ENCODE assay signal across 21 cellular contexts in genomic region chr2:30288576-30288975, GRCh38. TPM values are rescaled to one million over a fixed set of nuclear protein-coding genes. Genes with fewer than 3 reads are reported as not detected.
A peak's percentile ranks its signal among the peaks of the same experiment; 100 is the strongest.
DNase-seq lines count a peak whose midpoint lies in the region; ATAC-seq and TF ChIP-seq lines count a peak whose summit lies in the region.
"Had no signal": no experiment of that assay in that cellular context is flagged by ENCODE, and none has a peak within 500 bp of the region (broad histone marks: within the 10 kb centered on the region; RNA-seq: fewer than 3 reads in every experiment).

No MANE protein-coding gene starts in this region.

- H3K9me3 ChIP-seq in GM23248 (ENCODE audit: low read depth) (no peaks in the 10 kb centered on the region), vagina (no peaks in the 10 kb centered on the region)
- H3K9me3 ChIP-seq: neutrophil had no signal

- no peak overlapping the region for H3K4me3 ChIP-seq in GM23248
- H3K4me3 ChIP-seq in vagina = no peak overlapping the region

- peak overlapping the region; percentile 17; the same call in 1 of the 2 replicates for H2AFZ ChIP-seq in GM23248

- CTCF ChIA-PET in activated B cell treated with CpG ODN at 0.5 μM for 24 hours (lab: Charles Lee) = interaction anchor here (0.7 to 2.3 kb wide), 5 partner anchors 10 to 80 kb away, joined by 3 to 13 read pairs (median 5); no protein-coding TSS in a partner anchor

- ATAC-seq in activated B cell treated with CpG ODN at 0.5 μM for 24 hours (ENCODE audit: low read depth) (no peak), memory B cell (ENCODE audit: low read depth) (no peak), GM21515 (IDR thresholded peaks at IDR 0.05; ENCODE audit: unreplicated experiment) (no peak), HG02588 (IDR thresholded peaks at IDR 0.05; ENCODE audit: unreplicated experiment) (no peak)
- ATAC-seq: activated CD8-positive, alpha-beta memory T cell treated with anti-CD3 and anti-CD28 coated beads, Interleukin-2, amount 10 ng/mL, durations not matched to agents 7 days and 5 days; HCT116; stimulated activated effector memory CD8-positive, alpha-beta T cell treated with anti-CD3 and anti-CD28 coated beads, Interleukin-12 subunit alpha, Interleukin-12 subunit beta, amount 100 ng/mL, for 72 hours had no signal

- no peak overlapping the region for H3K9ac ChIP-seq in GM23248

- H3K4me2 ChIP-seq in GM23248 (ENCODE audit: unreplicated experiment) = no peak overlapping the region

- peak overlapping the region; percentile 83 for H3K4me3 Mint-ChIP-seq in activated B cell treated with CpG ODN at 0.5 μM for 24 hours
- peak overlapping the region; percentile 78 for H3K4me3 Mint-ChIP-seq in memory B cell
- H3K4me3 Mint-ChIP-seq: activated CD8-positive, alpha-beta memory T cell treated with anti-CD3 and anti-CD28 coated beads, Interleukin-2, amount 10 ng/mL, durations not matched to agents 7 days and 5 days; stimulated activated effector memory CD8-positive, alpha-beta T cell treated with anti-CD3 and anti-CD28 coated beads, Interleukin-12 subunit alpha, Interleukin-12 subunit beta, amount 100 ng/mL, for 72 hours had no signal

- TF ChIP-seq POLR2A in vagina (IDR thresholded peaks at IDR 0.05) = no peak

- H3K4me1 ChIP-seq in GM23248 (ENCODE audit: insufficient read depth) (peaks cover 11% of the 10 kb centered on the region), vagina (no peaks in the 10 kb centered on the region)

- H3K36me3 ChIP-seq in GM23248 (ENCODE audit: low read depth) (no peaks in the 10 kb centered on the region), vagina (no peaks in the 10 kb centered on the region)
- H3K36me3 ChIP-seq: neutrophil had no signal

- peak; percentile 47 for DNase-seq in AG08395 (ENCODE audit: low spot score)
- no peak for DNase-seq in GM23248
- no peak for DNase-seq in activated B cell treated with CpG ODN at 0.5 μM for 24 hours
- DNase-seq in memory B cell (ENCODE audit: low spot score in 2 of 2) = no peak
- DNase-seq in vagina (ENCODE audit: extremely low spot score in 2 of 2) = no peak
- no peak for DNase-seq in DMS79 (lab: John Stamatoyannopoulos, UW)
- DNase-seq: ACHN; activated CD8-positive, alpha-beta memory T cell treated with anti-CD3 and anti-CD28 coated beads, Interleukin-2, amount 10 ng/mL, durations not matched to agents 7 days and 5 days; mesenchymal stem cell; NCI-H1048; NCI-H524; retina; SHP77 treated with DMSO at 0.1 percent for 48 hours; T-helper 2 cell; trophoblast cell had no signal

- no peaks in the 10 kb centered on the region for H3K9me2 ChIP-seq in GM23248 (ENCODE audit: insufficient read depth)

- POLR2A ChIA-PET in activated B cell treated with CpG ODN at 0.5 μM for 24 hours (lab: Charles Lee) = interaction anchor here (0.6 to 6.9 kb wide), 18 partner anchors 9 to 148 kb away, joined by 3 to 102 read pairs (median 6); partner anchors contain the start of gene LBH

- H3K4me1 Mint-ChIP-seq in activated B cell treated with CpG ODN at 0.5 μM for 24 hours (peaks cover 92% of the 10 kb centered on the region), memory B cell (peaks cover 49% of the 10 kb centered on the region)

- 6 to 10% methylated on average over 1 of the region's 1 CpG for WGBS in GM23248 (ENCODE audit: low coverage in 1 of 2, low lambda C conversion rate in 2 of 2, missing lambda C conversion rate in 2 of 2), 2 experiments

- in situ Hi-C loops in GM23248 (cut with MboI) = no loop called here

- no peak overlapping the region for H3K27ac ChIP-seq in GM23248
- no peak overlapping the region for H3K27ac ChIP-seq in vagina
- H3K27ac ChIP-seq: HL-60, neutrophil had no signal

- H3K9me3 Mint-ChIP-seq in activated B cell treated with CpG ODN at 0.5 μM for 24 hours (no peaks in the 10 kb centered on the region), memory B cell (peaks cover 2% of the 10 kb centered on the region)
- H3K9me3 Mint-ChIP-seq: stimulated activated effector memory CD8-positive, alpha-beta T cell treated with anti-CD3 and anti-CD28 coated beads, Interleukin-12 subunit alpha, Interleukin-12 subunit beta, amount 100 ng/mL, for 72 hours had no signal

- H3K36me3 Mint-ChIP-seq in activated B cell treated with CpG ODN at 0.5 μM for 24 hours (ENCODE audit: low read depth) (no peaks in the 10 kb centered on the region), memory B cell (no peaks in the 10 kb centered on the region)
- H3K36me3 Mint-ChIP-seq: activated CD8-positive, alpha-beta memory T cell treated with anti-CD3 and anti-CD28 coated beads, Interleukin-2, amount 10 ng/mL, durations not matched to agents 7 days and 5 days; stimulated activated effector memory CD8-positive, alpha-beta T cell treated with anti-CD3 and anti-CD28 coated beads, Interleukin-12 subunit alpha, Interleukin-12 subunit beta, amount 100 ng/mL, for 72 hours had no signal

- intact Hi-C loops in activated B cell treated with CpG ODN at 0.5 μM for 24 hours (cut with micrococcal nuclease) = loop anchor here (1.0 to 5.0 kb wide), 5 partner anchors 10 to 149 kb away; partner anchors contain the start of gene LBH
- intact Hi-C loops in vagina (cut with DNase I) = no loop called here

- no peaks in the 10 kb centered on the region for H4K20me1 ChIP-seq in GM23248 (ENCODE audit: insufficient read depth)

- H3K27me3 Mint-ChIP-seq in activated B cell treated with CpG ODN at 0.5 μM for 24 hours = no peaks in the 10 kb centered on the region
- H3K27me3 Mint-ChIP-seq in memory B cell = no peaks in the 10 kb centered on the region
- H3K27me3 Mint-ChIP-seq: activated CD8-positive, alpha-beta memory T cell treated with anti-CD3 and anti-CD28 coated beads, Interleukin-2, amount 10 ng/mL, durations not matched to agents 7 days and 5 days had no signal

- peaks cover 5% of the 10 kb centered on the region; the same call in 1 of the 2 replicates for H3F3A ChIP-seq in GM23248 (ENCODE audit: insufficient read depth)

- TF ChIP-seq CTCF in activated B cell treated with CpG ODN at 0.5 μM for 24 hours (IDR thresholded peaks at IDR 0.05) = no peak
- TF ChIP-seq CTCF in vagina (IDR thresholded peaks at IDR 0.05) = peak in 1 of 3 experiments; percentile 6

- peak overlapping the region; percentile 92 for H3K27ac Mint-ChIP-seq in activated B cell treated with CpG ODN at 0.5 μM for 24 hours
- peak overlapping the region; percentile 78 for H3K27ac Mint-ChIP-seq in memory B cell
- H3K27ac Mint-ChIP-seq: activated CD8-positive, alpha-beta memory T cell treated with anti-CD3 and anti-CD28 coated beads, Interleukin-2, amount 10 ng/mL, durations not matched to agents 7 days and 5 days; stimulated activated effector memory CD8-positive, alpha-beta T cell treated with anti-CD3 and anti-CD28 coated beads, Interleukin-12 subunit alpha, Interleukin-12 subunit beta, amount 100 ng/mL, for 72 hours had no signal

- H3K79me2 ChIP-seq in GM23248 (ENCODE audit: insufficient read depth) = no peaks in the 10 kb centered on the region

- no peaks in the 10 kb centered on the region for H3K27me3 ChIP-seq in GM23248 (replicated peaks; ENCODE audit: insufficient read depth)
- H3K27me3 ChIP-seq in vagina = no peaks in the 10 kb centered on the region
- H3K27me3 ChIP-seq: neutrophil had no signal

RNA-seq across cellular contexts. Expression of gene LBH, which starts 57.2 kb away (rescaled TPM):
- total RNA-seq in GM23248 (2014; rRNA removed; shearing (Covaris generic)) = 189 and 285 TPM in 2 replicates
- polyA plus RNA-seq in GM23248 (2016; fragmentation: Nextera tagmentation; extraction: Ambion mirVana) = 155 and 162 TPM in 2 replicates
- 120 and 131 TPM in 2 replicates for total RNA-seq in activated B cell treated with CpG ODN at 0.5 μM for 24 hours
- total RNA-seq in vagina = 28.0 TPM
